9 cellular contexts compared by ENCODE assay signal in the genomic region with DNA sequence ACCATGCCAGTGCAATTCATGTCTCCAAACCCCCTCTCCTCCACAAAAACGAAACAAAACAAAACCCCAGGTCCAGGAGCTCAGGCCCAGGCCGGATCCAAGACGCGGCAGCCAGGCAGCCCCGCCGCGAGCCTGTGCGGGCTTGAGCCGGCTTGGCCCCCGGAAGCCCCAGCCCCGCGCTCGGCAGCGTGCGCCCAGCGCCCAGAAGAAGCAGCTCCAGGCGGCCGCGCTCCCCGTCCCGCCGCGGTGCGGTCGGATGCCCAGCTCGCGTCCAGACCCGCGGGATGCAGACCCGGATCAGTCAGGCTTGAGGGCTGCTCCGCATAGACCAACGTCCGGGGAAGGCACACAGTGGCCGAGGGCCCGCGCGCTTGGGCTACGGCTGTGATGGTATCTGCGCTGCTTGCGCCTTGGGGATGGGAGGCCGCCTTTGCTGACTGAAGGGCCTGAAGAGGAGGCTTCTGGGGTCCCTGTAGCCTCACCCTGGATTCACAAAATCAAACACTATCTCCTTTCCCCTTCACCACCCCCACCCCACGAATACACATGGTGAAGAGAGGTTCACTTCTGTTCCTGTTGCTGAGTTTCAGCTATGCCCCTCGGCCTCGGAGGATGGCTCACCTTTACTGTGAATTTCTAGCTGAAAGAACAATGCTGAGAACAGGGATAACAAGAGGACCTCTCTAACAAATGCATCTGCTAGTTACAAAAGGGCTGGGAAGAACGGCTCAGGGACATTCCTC.
DNase-seq lines count a peak whose midpoint lies in the region; ATAC-seq and TF ChIP-seq lines count a peak whose summit lies in the region.
"Had no signal": no experiment of that assay in that cellular context is flagged by ENCODE, and none has a peak within 500 bp of the region (broad histone marks: within the 10 kb centered on the region; RNA-seq: fewer than 3 reads in every experiment).

No MANE protein-coding gene starts in this region.

- H3K36me3 Mint-ChIP-seq in CD8-positive, alpha-beta T cell = no peaks in the 10 kb centered on the region
- H3K36me3 Mint-ChIP-seq in activated T-helper 1 cell treated with anti-CD3 and anti-CD28 coated beads, Interleukin-12 subunit alpha, Interleukin-12 subunit beta, Interleukin-2, Interleukin-4 antibody, amounts not matched to agents 30 ng/mL and 10 ng/mL and 1 ng/mL, durations not matched to agents 14 hours and 24 hours and 36 hours (ENCODE audit: low read depth) = no peaks in the 10 kb centered on the region

- CTCF ChIA-PET in CD8-positive, alpha-beta T cell (lab: Charles Lee) = interaction anchor here (2.0 kb wide), 1 partner anchor 463 kb away, joined by 5 read pairs; no protein-coding TSS in a partner anchor

- peak overlapping the region in 1 of 2 donors; percentile 11 for H3K4me3 ChIP-seq in right atrium auricular region
- peak overlapping the region; percentile 46 to 53 for H3K4me3 ChIP-seq in duodenal mucosa (ENCODE audit: low read depth in 1 of 2, low read length in 2 of 2)
- no peak overlapping the region for H3K4me3 ChIP-seq in mucosa of descending colon
- no peak overlapping the region for H3K4me3 ChIP-seq in CD8-positive, alpha-beta T cell (ENCODE audit: low read depth, low read length)

- no peak for DNase-seq in Right ventricle myocardium superior
- DNase-seq in right atrium auricular region (ENCODE audit: low spot score) = no peak
- DNase-seq in mucosa of descending colon = peak in 2 of 3 donors; percentile 23 to 53
- no peak for DNase-seq in stimulated activated CD4-positive, alpha-beta T cell treated with anti-CD3 and anti-CD28 coated beads, Interleukin-1b, Interleukin-23, amount 100 ng/mL, for 48 hours
- DNase-seq in CD8-positive, alpha-beta T cell = no peak
- no peak for DNase-seq in NCI-H2081 (lab: John Stamatoyannopoulos, UW)
- no peak for DNase-seq in activated T-helper 1 cell treated with anti-CD3 and anti-CD28 coated beads, Interleukin-12 subunit alpha, Interleukin-12 subunit beta, Interleukin-2, Interleukin-4 antibody, amounts not matched to agents 30 ng/mL and 10 ng/mL and 1 ng/mL, durations not matched to agents 14 hours and 24 hours and 36 hours (ENCODE audit: low spot score)

- no peak overlapping the region for H3K9ac ChIP-seq in duodenal mucosa (ENCODE audit: low read depth in 1 of 2, low read length in 2 of 2)

- H3K4me3 Mint-ChIP-seq in CD8-positive, alpha-beta T cell = no peak overlapping the region
- H3K4me3 Mint-ChIP-seq in activated T-helper 1 cell treated with anti-CD3 and anti-CD28 coated beads, Interleukin-12 subunit alpha, Interleukin-12 subunit beta, Interleukin-2, Interleukin-4 antibody, amounts not matched to agents 30 ng/mL and 10 ng/mL and 1 ng/mL, durations not matched to agents 14 hours and 24 hours and 36 hours = no peak overlapping the region

- TF ChIP-seq CTCF in right atrium auricular region (IDR thresholded peaks at IDR 0.05) = no peak
- TF ChIP-seq CTCF in mucosa of descending colon (IDR thresholded peaks at IDR 0.05) = no peak
- TF ChIP-seq CTCF in CD8-positive, alpha-beta T cell (IDR thresholded peaks at IDR 0.05) = no peak

- no peak overlapping the region for H3K27ac Mint-ChIP-seq in CD8-positive, alpha-beta T cell
- no peak overlapping the region for H3K27ac Mint-ChIP-seq in activated T-helper 1 cell treated with anti-CD3 and anti-CD28 coated beads, Interleukin-12 subunit alpha, Interleukin-12 subunit beta, Interleukin-2, Interleukin-4 antibody, amounts not matched to agents 30 ng/mL and 10 ng/mL and 1 ng/mL, durations not matched to agents 14 hours and 24 hours and 36 hours

- no peaks in the 10 kb centered on the region for H3K9me3 ChIP-seq in right atrium auricular region
- H3K9me3 ChIP-seq in duodenal mucosa (ENCODE audit: control insufficient read depth in 1 of 2, low read length in 2 of 2) = no peaks in the 10 kb centered on the region
- no peaks in the 10 kb centered on the region for H3K9me3 ChIP-seq in mucosa of descending colon
- no peaks in the 10 kb centered on the region for H3K9me3 ChIP-seq in CD8-positive, alpha-beta T cell (ENCODE audit: low read length)

- POLR2A ChIA-PET in CD8-positive, alpha-beta T cell (lab: Charles Lee) = no interaction called here

- intact Hi-C loops in Right ventricle myocardium superior (cut with DNase I) (no loop called here), mucosa of descending colon (cut with DNase I, micrococcal nuclease) (no loop called here)
- intact Hi-C loops in CD8-positive, alpha-beta T cell (cut with DNase I, micrococcal nuclease) = no loop called here
- intact Hi-C loops in activated T-helper 1 cell treated with anti-CD3 and anti-CD28 coated beads, Interleukin-12 subunit alpha, Interleukin-12 subunit beta, Interleukin-2, Interleukin-4 antibody, amounts not matched to agents 30 ng/mL and 10 ng/mL and 1 ng/mL, durations not matched to agents 14 hours and 24 hours and 36 hours (cut with micrococcal nuclease) = loop anchor here (2.0 to 10.0 kb wide), 3 partner anchors 431 to 1625 kb away; no protein-coding TSS in a partner anchor

- H3K4me1 ChIP-seq in right atrium auricular region (peaks cover 0 to 61% of the 10 kb centered on the region in 2 donors), duodenal mucosa (ENCODE audit: control insufficient read depth in 1 of 2, insufficient read depth in 2 of 2, low read length in 2 of 2) (peaks cover 35 to 53% of the 10 kb centered on the region in 2 donors), mucosa of descending colon (ENCODE audit: low read depth) (peaks cover 69% of the 10 kb centered on the region)
- H3K4me1 ChIP-seq in CD8-positive, alpha-beta T cell (ENCODE audit: insufficient read depth, low read length) = peaks cover 51% of the 10 kb centered on the region

- no peaks in the 10 kb centered on the region for H3K36me3 ChIP-seq in right atrium auricular region
- no peaks in the 10 kb centered on the region for H3K36me3 ChIP-seq in duodenal mucosa (ENCODE audit: control insufficient read depth in 1 of 2, insufficient read depth in 2 of 2, low read length in 2 of 2)
- no peaks in the 10 kb centered on the region for H3K36me3 ChIP-seq in mucosa of descending colon (ENCODE audit: low read depth)
- no peaks in the 10 kb centered on the region for H3K36me3 ChIP-seq in CD8-positive, alpha-beta T cell (ENCODE audit: insufficient read depth, low read length)

- H3K27me3 ChIP-seq in right atrium auricular region = peaks cover 60 to 85% of the 10 kb centered on the region in 2 donors
- H3K27me3 ChIP-seq in duodenal mucosa (ENCODE audit: control insufficient read depth in 1 of 2, insufficient read depth in 2 of 2, low read length in 2 of 2) = peaks cover 97 to 98% of the 10 kb centered on the region in 2 donors
- H3K27me3 ChIP-seq in CD8-positive, alpha-beta T cell (ENCODE audit: insufficient read depth, low read length) = peaks cover 45% of the 10 kb centered on the region

- H3K27ac ChIP-seq in right atrium auricular region (no peak overlapping the region), duodenal mucosa (ENCODE audit: low read depth, low read length) (no peak overlapping the region)
- no peak overlapping the region for H3K27ac ChIP-seq in CD8-positive, alpha-beta T cell (ENCODE audit: low read depth, low read length)
- H3K27ac ChIP-seq: C4-2B had no signal

- no peaks in the 10 kb centered on the region for H3K9me3 Mint-ChIP-seq in CD8-positive, alpha-beta T cell
- no peaks in the 10 kb centered on the region for H3K9me3 Mint-ChIP-seq in activated T-helper 1 cell treated with anti-CD3 and anti-CD28 coated beads, Interleukin-12 subunit alpha, Interleukin-12 subunit beta, Interleukin-2, Interleukin-4 antibody, amounts not matched to agents 30 ng/mL and 10 ng/mL and 1 ng/mL, durations not matched to agents 14 hours and 24 hours and 36 hours

- peaks cover 40% of the 10 kb centered on the region for H3K4me1 Mint-ChIP-seq in CD8-positive, alpha-beta T cell (ENCODE audit: low read depth)
- H3K4me1 Mint-ChIP-seq in activated T-helper 1 cell treated with anti-CD3 and anti-CD28 coated beads, Interleukin-12 subunit alpha, Interleukin-12 subunit beta, Interleukin-2, Interleukin-4 antibody, amounts not matched to agents 30 ng/mL and 10 ng/mL and 1 ng/mL, durations not matched to agents 14 hours and 24 hours and 36 hours (ENCODE audit: low read depth) = peaks cover 38% of the 10 kb centered on the region

- peaks cover 75% of the 10 kb centered on the region for H3K27me3 Mint-ChIP-seq in CD8-positive, alpha-beta T cell (ENCODE audit: low read depth)
- H3K27me3 Mint-ChIP-seq in activated T-helper 1 cell treated with anti-CD3 and anti-CD28 coated beads, Interleukin-12 subunit alpha, Interleukin-12 subunit beta, Interleukin-2, Interleukin-4 antibody, amounts not matched to agents 30 ng/mL and 10 ng/mL and 1 ng/mL, durations not matched to agents 14 hours and 24 hours and 36 hours (ENCODE audit: insufficient read depth) = peaks cover 77% of the 10 kb centered on the region

- ATAC-seq in Right ventricle myocardium superior (ENCODE audit: poor library complexity) (peak; percentile 32), mucosa of descending colon (peak; percentile 62)
- no peak for ATAC-seq in CD8-positive, alpha-beta T cell

Comparison
In these comparisons a context has a peak if more than half of its experiments do, and no peak if none do; other contexts are left out.
1. DNase-seq: peak in mucosa of descending colon (2 of 3); none in Right ventricle myocardium superior (single experiment), right atrium auricular region (single experiment), stimulated activated CD4-positive, alpha-beta T cell treated with anti-CD3 and anti-CD28 coated beads, Interleukin-1b, Interleukin-23, amount 100 ng/mL, for 48 hours (single experiment), CD8-positive, alpha-beta T cell (0 of 7), NCI-H2081 (0 of 2) and activated T-helper 1 cell treated with anti-CD3 and anti-CD28 coated beads, Interleukin-12 subunit alpha, Interleukin-12 subunit beta, Interleukin-2, Interleukin-4 antibody, amounts not matched to agents 30 ng/mL and 10 ng/mL and 1 ng/mL, durations not matched to agents 14 hours and 24 hours and 36 hours (single experiment).
2. H3K4me3 ChIP-seq: peak in duodenal mucosa (2 of 2); none in mucosa of descending colon (single experiment) and CD8-positive, alpha-beta T cell (single experiment).